15 cellular contexts compared by ENCODE assay signal in genomic region chr4:148618856-148619255, GRCh38.
"Had no signal": no experiment of that assay in that cellular context is flagged by ENCODE, and none has a peak within 500 bp of the region (broad histone marks: within the 10 kb centered on the region; RNA-seq: fewer than 3 reads in every experiment).

No MANE protein-coding gene starts in this region.

- DNase-seq: effector memory CD8-positive, alpha-beta T cell; esophagus squamous epithelium; head of caudate nucleus; naive thymus-derived CD4-positive, alpha-beta T cell; nephron progenitor cell; sigmoid colon; stimulated activated naive CD4-positive, alpha-beta T cell treated with Interleukin-2 at 50 U/mL for 16 hours; trophoblast cell had no signal

- H3K4me1 ChIP-seq: esophagus squamous epithelium, foreskin keratinocyte, right atrium auricular region, sigmoid colon had no signal

- H2AFZ ChIP-seq: hepatocyte had no signal

- ATAC-seq: effector memory CD8-positive, alpha-beta T cell; foreskin keratinocyte; naive thymus-derived CD4-positive, alpha-beta T cell had no signal

- H3K36me3 ChIP-seq: esophagus squamous epithelium, neutrophil, right atrium auricular region, sigmoid colon had no signal

- H3K4me3 ChIP-seq: esophagus squamous epithelium, hepatocyte, right atrium auricular region, sigmoid colon, skin epidermis had no signal

- H3K79me2 ChIP-seq: hepatocyte had no signal

- H3K27me3 ChIP-seq: esophagus squamous epithelium, foreskin keratinocyte, hepatocyte, neutrophil, right atrium auricular region, sigmoid colon had no signal

- H3K9me3 ChIP-seq: esophagus squamous epithelium, neutrophil had no signal

- H3K27ac ChIP-seq: epithelial cell of prostate, esophagus squamous epithelium, foreskin keratinocyte, hepatocyte, neutrophil, right atrium auricular region, sigmoid colon, skin epidermis had no signal

- FAIRE-seq: urothelium cell line had no signal

- H3K4me2 ChIP-seq: hepatocyte had no signal
